ENCODE assay signal across 8 cellular contexts in the genomic region with DNA sequence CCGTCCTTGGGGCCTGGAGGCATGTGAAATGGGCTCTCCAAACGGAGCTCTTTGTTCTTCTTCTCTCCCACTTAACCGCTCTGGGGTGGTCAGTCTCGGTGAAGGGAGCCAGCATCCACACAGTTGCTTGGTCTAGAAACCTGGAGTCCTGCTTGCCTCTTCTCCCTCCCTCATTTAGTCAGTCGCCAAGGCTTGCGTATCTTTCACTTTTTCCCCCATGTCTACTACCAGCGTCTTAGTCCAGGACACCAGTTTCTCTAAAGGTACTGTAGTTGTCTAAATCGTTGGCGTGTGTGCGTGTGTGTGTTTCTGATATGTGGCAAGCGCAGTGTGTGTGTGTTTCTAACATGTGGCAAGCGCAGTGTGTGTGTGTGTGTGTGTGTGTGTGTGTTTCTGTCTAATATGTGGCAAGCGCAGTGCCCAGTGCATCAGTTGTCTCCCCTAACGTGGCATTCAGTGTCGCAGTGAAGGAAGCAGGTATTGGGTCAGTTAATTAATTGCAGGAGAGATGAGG. TPM values are rescaled to one million over a fixed set of nuclear protein-coding genes. Genes with fewer than 3 reads are reported as not detected.
DNase-seq lines count a peak whose midpoint lies in the region; ATAC-seq and TF ChIP-seq lines count a peak whose summit lies in the region.

No MANE protein-coding gene starts in this region.

- no peaks in the 10 kb centered on the region for H3K36me3 ChIP-seq in kidney epithelial cell (ENCODE audit: control insufficient read depth, insufficient read depth, low read length)

- POLR2A ChIA-PET in CD4-positive, alpha-beta T cell (lab: Charles Lee): interaction anchor here (0.6 to 3.8 kb wide), 30 partner anchors 9 to 340 kb away, joined by 3 to 60 read pairs (median 6); a partner anchor contains a TSS

- H3K4me3 Mint-ChIP-seq in CD4-positive, alpha-beta T cell: peak overlapping the region; percentile 99
- peak overlapping the region; percentile 98 to 100 (median 100) for H3K4me3 Mint-ChIP-seq in IgD-negative memory B cell

- DNase-seq in CD4-positive, alpha-beta T cell: peak in 2 of 10 experiments; percentile 5 to 13
- peak; percentile 44 for DNase-seq in astrocyte of the spinal cord (ENCODE audit: low read depth, low spot score)
- no peak for DNase-seq in kidney epithelial cell (ENCODE audit: low read depth)
- DNase-seq in substantia nigra (lab: John Stamatoyannopoulos, UW): peak in 2 of 49 donors; percentile 8 to 46
- no peak for DNase-seq in SKM-1 treated with dmso at 0.1 percent for 144 hours (lab: John Stamatoyannopoulos, UW; ENCODE audit: unreplicated experiment)
- no peak for DNase-seq in NOMO-1 treated with dmso at 0.1 percent for 144 hours (lab: John Stamatoyannopoulos, UW; ENCODE audit: unreplicated experiment)

- H3K4me1 Mint-ChIP-seq in CD4-positive, alpha-beta T cell (ENCODE audit: low read depth): peaks cover 61% of the 10 kb centered on the region
- H3K4me1 Mint-ChIP-seq in IgD-negative memory B cell: peaks cover 38 to 41% (median 40%) of the 10 kb centered on the region in 3 donors

- peak overlapping the region; percentile 91 for H3K27ac ChIP-seq in CD4-positive, alpha-beta T cell (ENCODE audit: low read depth, low read length)
- peak overlapping the region; percentile 93 for H3K27ac ChIP-seq in substantia nigra (ENCODE audit: low read depth, low read length, poor library complexity, severe bottlenecking)

- no peaks in the 10 kb centered on the region for H3K9me3 Mint-ChIP-seq in CD4-positive, alpha-beta T cell
- peaks cover 0 to 1% (median 0%) of the 10 kb centered on the region in 3 donors for H3K9me3 Mint-ChIP-seq in IgD-negative memory B cell

- H3K27me3 Mint-ChIP-seq in CD4-positive, alpha-beta T cell: no peaks in the 10 kb centered on the region
- H3K27me3 Mint-ChIP-seq in IgD-negative memory B cell: peaks cover 3% of the 10 kb centered on the region

- in situ Hi-C loops in astrocyte of the spinal cord (cut with HindIII; ENCODE audit: low sequenced_read_pairs): no loop called here

- no peaks in the 10 kb centered on the region for H3K27me3 ChIP-seq in CD4-positive, alpha-beta T cell (ENCODE audit: control insufficient read depth, insufficient read depth, low read length)
- no peaks in the 10 kb centered on the region for H3K27me3 ChIP-seq in kidney epithelial cell (ENCODE audit: control insufficient read depth, insufficient read depth, low read length)

- H3K4me3 ChIP-seq in astrocyte of the spinal cord (ENCODE audit: low read depth, low read length) (peak overlapping the region; percentile 89), kidney epithelial cell (ENCODE audit: low read depth, low read length) (peak overlapping the region; percentile 86)

- CTCF ChIA-PET in CD4-positive, alpha-beta T cell (lab: Charles Lee): interaction anchor here (0.8 to 1.6 kb wide), 6 partner anchors 24 to 202 kb away, joined by 3 to 8 read pairs (median 4); no protein-coding TSS in a partner anchor

- no peak for ATAC-seq in CD4-positive, alpha-beta T cell (ENCODE audit: poor library complexity)
- no peak for ATAC-seq in HG02885 (IDR thresholded peaks at IDR 0.05; ENCODE audit: poor library complexity, unreplicated experiment)

- H3K9me3 ChIP-seq in CD4-positive, alpha-beta T cell (ENCODE audit: control insufficient read depth, low read length): no peaks in the 10 kb centered on the region

- H3K36me3 Mint-ChIP-seq in CD4-positive, alpha-beta T cell (ENCODE audit: low read depth): peaks cover 46% of the 10 kb centered on the region
- peaks cover 2% of the 10 kb centered on the region for H3K36me3 Mint-ChIP-seq in IgD-negative memory B cell

- peak overlapping the region; percentile 99 for H3K27ac Mint-ChIP-seq in CD4-positive, alpha-beta T cell
- H3K27ac Mint-ChIP-seq in IgD-negative memory B cell: peak overlapping the region; percentile 94 to 100 (median 99)

- intact Hi-C loops in CD4-positive, alpha-beta T cell (cut with DNase I, micrococcal nuclease): loop anchor here (5.0 kb wide), 2 partner anchors 201 to 329 kb away; a partner anchor contains a TSS

- no peak for TF ChIP-seq CTCF in CD4-positive, alpha-beta T cell (IDR thresholded peaks at IDR 0.05)
- no peak for TF ChIP-seq CTCF in astrocyte of the spinal cord (IDR thresholded peaks at IDR 0.05; ENCODE audit: low read depth, low read length)
- no peak for TF ChIP-seq CTCF in kidney epithelial cell (IDR thresholded peaks at IDR 0.05; ENCODE audit: insufficient read depth, low read length, poor library complexity, severe bottlenecking)

RNA-seq across cellular contexts. Expression of a gene that starts 0.6 kb away (rescaled TPM):
- total RNA-seq in CD4-positive, alpha-beta T cell: 100 to 1,000 TPM; 144 to 148 TPM
- polyA plus RNA-seq in IgD-negative memory B cell: 361 TPM
- 338 and 392 TPM in 2 replicates for total RNA-seq in kidney epithelial cell

RNA-seq across cellular contexts. Expression of a gene that starts 22.9 kb away (rescaled TPM):
- total RNA-seq in CD4-positive, alpha-beta T cell: 1 to 10 TPM; 8.1 to 9.8 TPM
- polyA plus RNA-seq in IgD-negative memory B cell: 15.9 TPM
- 17.9 and 19.4 TPM in 2 replicates for total RNA-seq in kidney epithelial cell
